In genomic region chr2:76050196-76050595, GRCh38 we compare ENCODE assay signal across 20 cellular contexts.
DNase-seq lines count a peak whose midpoint lies in the region; ATAC-seq and TF ChIP-seq lines count a peak whose summit lies in the region.
"Had no signal": no experiment of that assay in that cellular context is flagged by ENCODE, and none has a peak within 500 bp of the region (broad histone marks: within the 10 kb centered on the region; RNA-seq: fewer than 3 reads in every experiment).

No MANE protein-coding gene starts in this region.

- TF ChIP-seq EP300 in SK-N-SH (IDR thresholded peaks at IDR 0.05; ENCODE audit: borderline replicate concordance in 1 of 2, low read depth in 1 of 2, low read length in 1 of 2): no peak
- TF ChIP-seq EP300 in ovary (IDR thresholded peaks at IDR 0.05): no peak

- no peak overlapping the region for H2AFZ ChIP-seq in SK-N-SH (ENCODE audit: low read depth)

- H3K9me2 ChIP-seq in SK-N-SH: no peaks in the 10 kb centered on the region

- no peak for TF ChIP-seq CTCF in SK-N-SH (IDR thresholded peaks at IDR 0.05)
- TF ChIP-seq CTCF in brain microvascular endothelial cell (IDR thresholded peaks at IDR 0.05; ENCODE audit: low read depth, low read length, missing control alignments): peak; percentile 10
- TF ChIP-seq CTCF in left ventricle myocardium inferior (IDR thresholded peaks at IDR 0.05; ENCODE audit: borderline replicate concordance): no peak
- TF ChIP-seq CTCF in ovary (IDR thresholded peaks at IDR 0.05): no peak

- POLR2A ChIA-PET in SK-N-SH (lab: Yijun Ruan, JAX): no interaction called here

- no peak for DNase-seq in SK-N-SH
- peak; percentile 1 for DNase-seq in NCI-H69 (lab: John Stamatoyannopoulos, UW)
- DNase-seq in brain microvascular endothelial cell: no peak
- no peak for DNase-seq in NCI-H2107 treated with DMSO at 0.1 percent for 48 hours (lab: John Stamatoyannopoulos, UW; ENCODE audit: unreplicated experiment)
- no peak for DNase-seq in left ventricle myocardium inferior
- DNase-seq in ovary: no peak
- DNase-seq in DMS153 (lab: John Stamatoyannopoulos, UW): no peak
- DNase-seq: heart right ventricle, left ventricle myocardium superior, midbrain, NCI-H1092 treated with DMSO at 0.1 percent for 48 hours, NCI-H526 treated with DMSO at 0.1 percent for 48 hours, upper lobe of right lung, WERI-Rb-1 had no signal

- H3K9me3 ChIP-seq in SK-N-SH (no peaks in the 10 kb centered on the region), left ventricle myocardium inferior (replicated peaks) (peaks cover 47% of the 10 kb centered on the region), ovary (no peaks in the 10 kb centered on the region)
- H3K9me3 ChIP-seq: upper lobe of right lung had no signal

- no peaks in the 10 kb centered on the region for H3K79me2 ChIP-seq in SK-N-SH (ENCODE audit: insufficient read depth)

- H3F3A ChIP-seq in SK-N-SH (replicated peaks; ENCODE audit: insufficient read depth): no peaks in the 10 kb centered on the region

- CTCF ChIA-PET in SK-N-SH (lab: Yijun Ruan, JAX): interaction anchor here (1.3 kb wide), 1 partner anchor 258 kb away, joined by 3 read pairs; no protein-coding TSS in a partner anchor

- H3K36me3 ChIP-seq in SK-N-SH (replicated peaks in 1 of 2; ENCODE audit: control insufficient read depth in 1 of 2, insufficient read depth in 2 of 2, low read length in 1 of 2): no peaks in the 10 kb centered on the region
- no peaks in the 10 kb centered on the region for H3K36me3 ChIP-seq in brain microvascular endothelial cell (replicated peaks)
- H3K36me3 ChIP-seq in left ventricle myocardium inferior: no peaks in the 10 kb centered on the region
- H3K36me3 ChIP-seq in ovary: no peaks in the 10 kb centered on the region
- H3K36me3 ChIP-seq: heart right ventricle, upper lobe of right lung, WERI-Rb-1 had no signal

- H3K4me3 ChIP-seq in SK-N-SH (ENCODE audit: low read depth in 2 of 2, low read length in 1 of 2) (no peak overlapping the region), brain microvascular endothelial cell (ENCODE audit: low read depth, low read length) (no peak overlapping the region), left ventricle myocardium inferior (no peak overlapping the region), ovary (no peak overlapping the region)
- H3K4me3 ChIP-seq: GM12878, heart right ventricle, SK-N-MC, upper lobe of right lung had no signal

- no peak for ATAC-seq in SK-N-SH treated with all-trans-retinoic acid at 6 μM for 48 hours
- ATAC-seq: activated T-helper 17 cell treated with anti-CD3 and anti-CD28 coated beads, Interleukin-2, amount 50 U/mL, for 72 hours; GM12878; heart right ventricle; left ventricle myocardium superior; natural killer cell treated with Interleukin-12 subunit alpha and Interleukin-12 subunit beta and Interleukin-15 and Interleukin-18, amount 100 ng/mL, for 72 hours; upper lobe of right lung had no signal

- H3K27ac ChIP-seq in SK-N-SH (ENCODE audit: low read depth in 2 of 2, low read length in 1 of 2) (no peak overlapping the region), brain microvascular endothelial cell (no peak overlapping the region), left ventricle myocardium inferior (replicated peaks) (no peak overlapping the region), ovary (no peak overlapping the region)
- H3K27ac ChIP-seq: epithelial cell of prostate, heart right ventricle, SK-N-MC, upper lobe of right lung, WERI-Rb-1 had no signal

- intact Hi-C loops in left ventricle myocardium inferior (cut with micrococcal nuclease) (no loop called here), ovary (cut with DNase I) (no loop called here)

- H3K27me3 ChIP-seq in SK-N-SH (ENCODE audit: insufficient read depth) (no peaks in the 10 kb centered on the region), brain microvascular endothelial cell (replicated peaks) (no peaks in the 10 kb centered on the region), left ventricle myocardium inferior (ENCODE audit: low read depth) (no peaks in the 10 kb centered on the region), ovary (no peaks in the 10 kb centered on the region)
- H3K27me3 ChIP-seq: heart right ventricle, upper lobe of right lung had no signal

- in situ Hi-C loops in brain microvascular endothelial cell (cut with HindIII; ENCODE audit: low pct_ligation_motif_present, low sequenced_read_pairs): no loop called here

- H3K4me1 ChIP-seq in SK-N-SH (ENCODE audit: control insufficient read depth in 1 of 2, insufficient read depth in 2 of 2, low read depth in 1 of 2, low read length in 1 of 2) (no peaks in the 10 kb centered on the region), left ventricle myocardium inferior (no peaks in the 10 kb centered on the region), ovary (ENCODE audit: insufficient read depth) (no peaks in the 10 kb centered on the region)
- H3K4me1 ChIP-seq: heart right ventricle, upper lobe of right lung had no signal

- peak; percentile 41 for TF ChIP-seq RAD21 in SK-N-SH (IDR thresholded peaks at IDR 0.05; ENCODE audit: low read length)

- no peak overlapping the region for H3K9ac ChIP-seq in SK-N-SH

- H3K4me2 ChIP-seq in SK-N-SH: no peak overlapping the region

- TF ChIP-seq POLR2A in ovary (IDR thresholded peaks at IDR 0.05): no peak

- H4K20me1 ChIP-seq in SK-N-SH (ENCODE audit: insufficient read depth): no peaks in the 10 kb centered on the region

- 63% methylated on average over 1 of the region's 1 CpG for WGBS in SK-N-SH (ENCODE audit: low lambda C conversion rate)
- WGBS in ovary, 3 donors: 91 to 95% (median 95%) methylated on average over 1 of the region's 1 CpG

TF ChIP-seq in SK-N-SH, 30 proteins besides CTCF, POLR2A, EP300 and RAD21 (continues in another document):
- TF ChIP-seq MAX (IDR thresholded peaks at IDR 0.05; ENCODE audit: low read depth) (no peak), RCOR1 (IDR thresholded peaks at IDR 0.05; ENCODE audit: low read length) (no peak), YY1 (IDR thresholded peaks at IDR 0.05; ENCODE audit: low read depth) (no peak), MXI1 (IDR thresholded peaks at IDR 0.05; ENCODE audit: low read depth, low read length) (no peak), FOSL2 (IDR thresholded peaks at IDR 0.05; ENCODE audit: borderline replicate concordance, low read depth) (no peak), TCF12 (IDR thresholded peaks at IDR 0.05) (no peak), NFIC (IDR thresholded peaks at IDR 0.05; ENCODE audit: borderline replicate concordance) (no peak), MEF2A (IDR thresholded peaks at IDR 0.05; ENCODE audit: borderline replicate concordance, low read depth) (no peak), ELF1 (IDR thresholded peaks at IDR 0.05) (no peak)
- TF ChIP-seq, protein P1, sequence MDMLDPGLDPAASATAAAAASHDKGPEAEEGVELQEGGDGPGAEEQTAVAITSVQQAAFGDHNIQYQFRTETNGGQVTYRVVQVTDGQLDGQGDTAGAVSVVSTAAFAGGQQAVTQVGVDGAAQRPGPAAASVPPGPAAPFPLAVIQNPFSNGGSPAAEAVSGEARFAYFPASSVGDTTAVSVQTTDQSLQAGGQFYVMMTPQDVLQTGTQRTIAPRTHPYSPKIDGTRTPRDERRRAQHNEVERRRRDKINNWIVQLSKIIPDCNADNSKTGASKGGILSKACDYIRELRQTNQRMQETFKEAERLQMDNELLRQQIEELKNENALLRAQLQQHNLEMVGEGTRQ (IDR thresholded peaks at IDR 0.05; ENCODE audit: borderline replicate concordance, low read depth, low read length): no peak

TF ChIP-seq in SK-N-SH treated with all-trans-retinoic acid at 6 μM for 48 hours, 23 proteins besides CTCF, POLR2A, EP300 and RAD21:
- TF ChIP-seq ZNF8 (CRISPR knock-in tag; IDR thresholded peaks at IDR 0.05): no peak
- TF ChIP-seq TOX (CRISPR knock-in tag; IDR thresholded peaks at IDR 0.05; ENCODE audit: borderline replicate concordance): no peak
- TF ChIP-seq RARB (CRISPR knock-in tag; IDR thresholded peaks at IDR 0.05): no peak
- TF ChIP-seq, protein P2, sequence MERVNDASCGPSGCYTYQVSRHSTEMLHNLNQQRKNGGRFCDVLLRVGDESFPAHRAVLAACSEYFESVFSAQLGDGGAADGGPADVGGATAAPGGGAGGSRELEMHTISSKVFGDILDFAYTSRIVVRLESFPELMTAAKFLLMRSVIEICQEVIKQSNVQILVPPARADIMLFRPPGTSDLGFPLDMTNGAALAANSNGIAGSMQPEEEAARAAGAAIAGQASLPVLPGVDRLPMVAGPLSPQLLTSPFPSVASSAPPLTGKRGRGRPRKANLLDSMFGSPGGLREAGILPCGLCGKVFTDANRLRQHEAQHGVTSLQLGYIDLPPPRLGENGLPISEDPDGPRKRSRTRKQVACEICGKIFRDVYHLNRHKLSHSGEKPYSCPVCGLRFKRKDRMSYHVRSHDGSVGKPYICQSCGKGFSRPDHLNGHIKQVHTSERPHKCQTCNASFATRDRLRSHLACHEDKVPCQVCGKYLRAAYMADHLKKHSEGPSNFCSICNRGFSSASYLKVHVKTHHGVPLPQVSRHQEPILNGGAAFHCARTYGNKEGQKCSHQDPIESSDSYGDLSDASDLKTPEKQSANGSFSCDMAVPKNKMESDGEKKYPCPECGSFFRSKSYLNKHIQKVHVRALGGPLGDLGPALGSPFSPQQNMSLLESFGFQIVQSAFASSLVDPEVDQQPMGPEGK (CRISPR knock-in tag; IDR thresholded peaks at IDR 0.05; ENCODE audit: borderline replicate concordance): no peak
- TF ChIP-seq OSR1 (CRISPR knock-in tag; IDR thresholded peaks at IDR 0.05): no peak
- TF ChIP-seq TCF4 (CRISPR knock-in tag; IDR thresholded peaks at IDR 0.05; ENCODE audit: borderline replicate concordance): no peak
- TF ChIP-seq, protein P3, sequence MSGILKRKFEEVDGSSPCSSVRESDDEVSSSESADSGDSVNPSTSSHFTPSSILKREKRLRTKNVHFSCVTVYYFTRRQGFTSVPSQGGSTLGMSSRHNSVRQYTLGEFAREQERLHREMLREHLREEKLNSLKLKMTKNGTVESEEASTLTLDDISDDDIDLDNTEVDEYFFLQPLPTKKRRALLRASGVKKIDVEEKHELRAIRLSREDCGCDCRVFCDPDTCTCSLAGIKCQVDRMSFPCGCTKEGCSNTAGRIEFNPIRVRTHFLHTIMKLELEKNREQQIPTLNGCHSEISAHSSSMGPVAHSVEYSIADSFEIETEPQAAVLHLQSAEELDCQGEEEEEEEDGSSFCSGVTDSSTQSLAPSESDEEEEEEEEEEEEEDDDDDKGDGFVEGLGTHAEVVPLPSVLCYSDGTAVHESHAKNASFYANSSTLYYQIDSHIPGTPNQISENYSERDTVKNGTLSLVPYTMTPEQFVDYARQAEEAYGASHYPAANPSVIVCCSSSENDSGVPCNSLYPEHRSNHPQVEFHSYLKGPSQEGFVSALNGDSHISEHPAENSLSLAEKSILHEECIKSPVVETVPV (CRISPR knock-in tag; IDR thresholded peaks at IDR 0.05): no peak
- TF ChIP-seq ARNTL (CRISPR knock-in tag; IDR thresholded peaks at IDR 0.05; ENCODE audit: borderline replicate concordance, low read depth): no peak
- no peak for TF ChIP-seq CSDC2 (CRISPR knock-in tag; IDR thresholded peaks at IDR 0.05)
- TF ChIP-seq ZNF565 (CRISPR knock-in tag; conservative IDR thresholded peaks at IDR 0.05; ENCODE audit: low read depth): no peak
- TF ChIP-seq ESRRG (CRISPR knock-in tag; IDR thresholded peaks at IDR 0.05): no peak
- no peak for TF ChIP-seq BACH2 (CRISPR knock-in tag; IDR thresholded peaks at IDR 0.05; ENCODE audit: borderline replicate concordance)
